Comparison of ENCODE assay signal across 1 cellular context in genomic region chr5:36820900-36821299, GRCh38.
TF ChIP-seq lines count a peak whose summit lies in the region.

No MANE protein-coding gene starts in this region.

TF ChIP-seq in K562, 482 proteins besides CTCF, POLR2A, EP300 and RAD21 (continued from another document and continues in another):
- TF ChIP-seq NCOA1 (IDR thresholded peaks at IDR 0.05; ENCODE audit: low read depth) = no peak
- no peak for TF ChIP-seq GTF2A2 (tag; IDR thresholded peaks at IDR 0.05)
- no peak for TF ChIP-seq HNRNPK (IDR thresholded peaks at IDR 0.05; ENCODE audit: low read depth, low read length, poor library complexity, severe bottlenecking)
- TF ChIP-seq MYC (IDR thresholded peaks at IDR 0.05; ENCODE audit: low read depth, low read length) = peak; percentile 54; the same call in 1 of the 2 replicates
- no peak for TF ChIP-seq MYC (CRISPR knock-in tag; IDR thresholded peaks at IDR 0.05; ENCODE audit: borderline replicate concordance, low read depth)
- TF ChIP-seq NFYB (IDR thresholded peaks at IDR 0.05; ENCODE audit: extremely low read depth, insufficient read length) = no peak
- TF ChIP-seq THAP7 (CRISPR knock-in tag; IDR thresholded peaks at IDR 0.05) = no peak
- TF ChIP-seq DACH1 (IDR thresholded peaks at IDR 0.05; ENCODE audit: partially characterized antibody) = no peak
- TF ChIP-seq MYNN (IDR thresholded peaks at IDR 0.05) = no peak
- TF ChIP-seq MYNN (CRISPR knock-in tag; IDR thresholded peaks at IDR 0.05) = no peak
- no peak for TF ChIP-seq MCM3 (IDR thresholded peaks at IDR 0.05)
- no peak for TF ChIP-seq RBM15 (IDR thresholded peaks at IDR 0.05; ENCODE audit: insufficient read depth, low read length)
- no peak for TF ChIP-seq E4F1 (CRISPR knock-in tag; IDR thresholded peaks at IDR 0.05; ENCODE audit: borderline replicate concordance)
- TF ChIP-seq GATAD2B (IDR thresholded peaks at IDR 0.05; ENCODE audit: borderline replicate concordance) = 0 out of 2 replicates have a peak, but pooled peaks have one; percentile 33
- TF ChIP-seq ZBTB12 (CRISPR knock-in tag; IDR thresholded peaks at IDR 0.05) = no peak
- TF ChIP-seq TOE1 (IDR thresholded peaks at IDR 0.05; ENCODE audit: borderline replicate concordance) = 0 out of 2 replicates have a peak, but pooled peaks have one; percentile 37
- no peak for TF ChIP-seq TOE1 (CRISPR knock-in tag; IDR thresholded peaks at IDR 0.05; ENCODE audit: borderline replicate concordance, low read depth)
- peak; percentile 90 for TF ChIP-seq MAFK (IDR thresholded peaks at IDR 0.05; ENCODE audit: low read length)
- TF ChIP-seq NELFE (IDR thresholded peaks at IDR 0.05; ENCODE audit: insufficient read depth, insufficient read length) = no peak
- TF ChIP-seq TCF3 (CRISPR knock-in tag; IDR thresholded peaks at IDR 0.05) = no peak
- TF ChIP-seq ERF (CRISPR knock-in tag; IDR thresholded peaks at IDR 0.05) = no peak
- TF ChIP-seq BRF2 (IDR thresholded peaks at IDR 0.05; ENCODE audit: borderline replicate concordance, insufficient read depth, insufficient read length) = no peak
- peak; percentile 80 for TF ChIP-seq SMARCA4 (IDR thresholded peaks at IDR 0.05)
- TF ChIP-seq ZNF143 (CRISPR knock-in tag; IDR thresholded peaks at IDR 0.05) = no peak
- TF ChIP-seq ZBTB2 (IDR thresholded peaks at IDR 0.05) = 0 out of 2 replicates have a peak, but pooled peaks have one; percentile 15
- no peak for TF ChIP-seq FIP1L1 (IDR thresholded peaks at IDR 0.05; ENCODE audit: low read depth, low read length, poor library complexity, severe bottlenecking)
- peak; percentile 66; the same call in 1 of the 2 replicates for TF ChIP-seq SMARCE1 (IDR thresholded peaks at IDR 0.05)
- TF ChIP-seq DPF2 (IDR thresholded peaks at IDR 0.05) = peak; percentile 85
- TF ChIP-seq NFE2L1 (tag; IDR thresholded peaks at IDR 0.05; ENCODE audit: borderline replicate concordance, low read depth) = peak; percentile 93
- TF ChIP-seq MAX (CRISPR knock-in tag; IDR thresholded peaks at IDR 0.05) = no peak
- no peak for TF ChIP-seq KHSRP (IDR thresholded peaks at IDR 0.05)
- TF ChIP-seq MTA2 (IDR thresholded peaks at IDR 0.05; ENCODE audit: low read depth) = no peak
- no peak for TF ChIP-seq ZFX (CRISPR knock-in tag; IDR thresholded peaks at IDR 0.05)
- no peak for TF ChIP-seq HMGN3 (IDR thresholded peaks at IDR 0.05; ENCODE audit: borderline replicate concordance, extremely low read depth, insufficient read length, low read depth, low read length)
- TF ChIP-seq SRSF7 (optimal IDR thresholded peaks at IDR 0.05; ENCODE audit: low read depth, low read length) = no peak
- no peak for TF ChIP-seq ZNF24 (IDR thresholded peaks at IDR 0.05)
- TF ChIP-seq TRIM24 (IDR thresholded peaks at IDR 0.05) = peak; percentile 58 to 79; a peak in 3 of 4 replicates
- TF ChIP-seq CREB3L1 (IDR thresholded peaks at IDR 0.05; ENCODE audit: borderline replicate concordance, low read depth) = no peak
- TF ChIP-seq POLR2B (IDR thresholded peaks at IDR 0.05; ENCODE audit: low read depth, partially characterized antibody) = no peak
- TF ChIP-seq RNF2 (IDR thresholded peaks at IDR 0.05) = peak; percentile 54; the same call in 1 of the 2 replicates
- no peak for TF ChIP-seq HLTF (IDR thresholded peaks at IDR 0.05)
- TF ChIP-seq USF1 (CRISPR knock-in tag; IDR thresholded peaks at IDR 0.05) = no peak
- no peak for TF ChIP-seq ZHX1 (conservative IDR thresholded peaks at IDR 0.05; ENCODE audit: low read length)
- TF ChIP-seq FOSL1 (tag; conservative IDR thresholded peaks at IDR 0.05) = peak; percentile 21; the same call in 1 of the 2 replicates
- TF ChIP-seq PML (IDR thresholded peaks at IDR 0.05; ENCODE audit: low read length) = no peak
- no peak for TF ChIP-seq HEY1 (CRISPR knock-in tag; IDR thresholded peaks at IDR 0.05; ENCODE audit: borderline replicate concordance)
- no peak for TF ChIP-seq AFF1 (IDR thresholded peaks at IDR 0.05; ENCODE audit: low read depth in 1 of 2, partially characterized antibody in 2 of 2)
- no peak for TF ChIP-seq ZNF79 (CRISPR knock-in tag; IDR thresholded peaks at IDR 0.05; ENCODE audit: low read depth)
